ENCODE assay signal across 8 cellular contexts in genomic region chr3:27713066-27713400, GRCh38. TPM values are rescaled to one million over a fixed set of nuclear protein-coding genes. Genes with fewer than 3 reads are reported as not detected.
A peak's percentile ranks its signal among the peaks of the same experiment; 100 is the strongest.
DNase-seq lines count a peak whose midpoint lies in the region; ATAC-seq and TF ChIP-seq lines count a peak whose summit lies in the region.

No MANE protein-coding gene starts in this region.

- ATAC-seq in CD4-positive, alpha-beta T cell (ENCODE audit: poor library complexity), result no peak
- ATAC-seq in GM19455 (IDR thresholded peaks at IDR 0.05; ENCODE audit: unreplicated experiment), result no peak
- no peak for ATAC-seq in HG02884 (IDR thresholded peaks at IDR 0.05; ENCODE audit: unreplicated experiment)

- WGBS in SK-N-SH (ENCODE audit: low lambda C conversion rate), result 2% methylated on average over 17 of the region's 17 CpGs

- peaks cover 4% of the 10 kb centered on the region for H3K36me3 Mint-ChIP-seq in CD4-positive, alpha-beta T cell (ENCODE audit: low read depth)

- H3K4me1 ChIP-seq in SK-N-SH (ENCODE audit: control insufficient read depth in 1 of 2, insufficient read depth in 2 of 2, low read depth in 1 of 2, low read length in 1 of 2) (peaks cover 0 to 24% of the 10 kb centered on the region in 2 experiments; a peak in 2 of 4 replicates), osteoblast (ENCODE audit: insufficient read depth, low read length) (peaks cover 18% of the 10 kb centered on the region)

- no peaks in the 10 kb centered on the region for H3F3A ChIP-seq in SK-N-SH (replicated peaks; ENCODE audit: insufficient read depth)

- no peak for TF ChIP-seq RAD21 in SK-N-SH (IDR thresholded peaks at IDR 0.05; ENCODE audit: low read length)

- H3K4me3 ChIP-seq in SK-N-SH (ENCODE audit: low read depth in 2 of 2, low read length in 1 of 2) (peak overlapping the region; percentile 51 to 66), fibroblast of pulmonary artery (replicated peaks; ENCODE audit: low read depth, low read length) (peak overlapping the region; percentile 63), osteoblast (ENCODE audit: insufficient read depth, low read length) (peak overlapping the region; percentile 79)

- intact Hi-C loops in CD4-positive, alpha-beta T cell (cut with DNase I, micrococcal nuclease), result loop anchor here (2.0 to 5.0 kb wide), 2 partner anchors 16 to 529 kb away; partner anchors contain the start of gene CMC1 (in 1 of the 2)

- H3K9me2 ChIP-seq in SK-N-SH, result no peaks in the 10 kb centered on the region

- CTCF ChIA-PET in CD4-positive, alpha-beta T cell (lab: Charles Lee), result interaction anchor here (1.4 to 2.8 kb wide), 5 partner anchors 9 to 623 kb away, joined by 5 to 56 read pairs (median 17); partner anchors contain the start of gene EOMES
- CTCF ChIA-PET in SK-N-SH (lab: Yijun Ruan, JAX), result interaction anchor here (1.0 to 3.5 kb wide), 17 partner anchors 9 to 630 kb away, joined by 3 to 72 read pairs (median 12); partner anchors contain the start of gene EOMES

- H3K36me3 ChIP-seq in SK-N-SH (replicated peaks in 1 of 2; ENCODE audit: control insufficient read depth in 1 of 2, insufficient read depth in 2 of 2, low read length in 1 of 2) (no peaks in the 10 kb centered on the region), osteoblast (ENCODE audit: insufficient read depth, low read length) (no peaks in the 10 kb centered on the region)

- no peak for TF ChIP-seq CTCF in CD4-positive, alpha-beta T cell (IDR thresholded peaks at IDR 0.05)
- TF ChIP-seq CTCF in SK-N-SH (IDR thresholded peaks at IDR 0.05) (no peak), fibroblast of pulmonary artery (IDR thresholded peaks at IDR 0.05; ENCODE audit: low read length, missing control alignments) (no peak), osteoblast (IDR thresholded peaks at IDR 0.05; ENCODE audit: extremely low read depth, low read depth, low read length) (no peak)

- H3K79me2 ChIP-seq in SK-N-SH (ENCODE audit: insufficient read depth), result no peaks in the 10 kb centered on the region
- no peaks in the 10 kb centered on the region for H3K79me2 ChIP-seq in osteoblast (ENCODE audit: insufficient read depth, low read length)

- H3K27me3 Mint-ChIP-seq in CD4-positive, alpha-beta T cell, result peaks cover 86% of the 10 kb centered on the region

- H2AFZ ChIP-seq in SK-N-SH (ENCODE audit: low read depth) (peak overlapping the region; percentile 98; the same call in 1 of the 2 replicates), osteoblast (ENCODE audit: low read length) (peak overlapping the region; percentile 97)

- H4K20me1 ChIP-seq in SK-N-SH (ENCODE audit: insufficient read depth) (no peaks in the 10 kb centered on the region), osteoblast (ENCODE audit: insufficient read depth, low read length) (no peaks in the 10 kb centered on the region)

- peak overlapping the region; percentile 97 for H3K4me3 Mint-ChIP-seq in CD4-positive, alpha-beta T cell

- peaks cover 31% of the 10 kb centered on the region for H3K27me3 ChIP-seq in CD4-positive, alpha-beta T cell (ENCODE audit: control insufficient read depth, insufficient read depth, low read length)
- H3K27me3 ChIP-seq in SK-N-SH (ENCODE audit: insufficient read depth), result peaks cover 82% of the 10 kb centered on the region
- H3K27me3 ChIP-seq in osteoblast (ENCODE audit: insufficient read depth, low read length), result peaks cover 61% of the 10 kb centered on the region

- H3K4me2 ChIP-seq in SK-N-SH (peak overlapping the region; percentile 98), osteoblast (ENCODE audit: insufficient read depth, low read length) (peak overlapping the region; percentile 100)

- no peak for TF ChIP-seq EP300 in SK-N-SH (IDR thresholded peaks at IDR 0.05; ENCODE audit: borderline replicate concordance in 1 of 2, low read depth in 1 of 2, low read length in 1 of 2)

- no peak overlapping the region for H3K27ac ChIP-seq in CD4-positive, alpha-beta T cell (ENCODE audit: low read depth, low read length)
- H3K27ac ChIP-seq in SK-N-SH (ENCODE audit: low read depth in 2 of 2, low read length in 1 of 2) (no peak overlapping the region), osteoblast (ENCODE audit: low read depth, low read length) (no peak overlapping the region)

- DNase-seq in CD4-positive, alpha-beta T cell, result no peak
- no peak for DNase-seq in SK-N-SH
- DNase-seq in fibroblast of pulmonary artery (ENCODE audit: low read depth), result no peak
- DNase-seq in osteoblast (ENCODE audit: insufficient read length, low spot score, missing footprints), result peak; percentile 83
- DNase-seq in AG20443 (ENCODE audit: low spot score), result no peak
- DNase-seq in DMS 273 treated with DMSO at 0.1 percent for 48 hours (lab: John Stamatoyannopoulos, UW), result no peak

- POLR2A ChIA-PET in CD4-positive, alpha-beta T cell (lab: Charles Lee), result interaction anchor here (0.6 to 2.4 kb wide), 10 partner anchors 8 to 638 kb away, joined by 3 to 14 read pairs (median 6); partner anchors contain the start of genes AZI2, EOMES and ZCWPW2
- POLR2A ChIA-PET in SK-N-SH (lab: Yijun Ruan, JAX), result interaction anchor here (0.6 kb wide), 1 partner anchor 1006 kb away, joined by 3 read pairs; no protein-coding TSS in a partner anchor

- peak overlapping the region; percentile 3; the same call in 1 of the 2 replicates for H3K9ac ChIP-seq in SK-N-SH

- H3K9me3 Mint-ChIP-seq in CD4-positive, alpha-beta T cell, result no peaks in the 10 kb centered on the region

- no peaks in the 10 kb centered on the region for H3K9me3 ChIP-seq in CD4-positive, alpha-beta T cell (ENCODE audit: control insufficient read depth, low read length)
- H3K9me3 ChIP-seq in SK-N-SH (no peaks in the 10 kb centered on the region), osteoblast (ENCODE audit: low read depth, low read length) (no peaks in the 10 kb centered on the region)

- H3K4me1 Mint-ChIP-seq in CD4-positive, alpha-beta T cell (ENCODE audit: low read depth), result peaks cover 27% of the 10 kb centered on the region

- no peak overlapping the region for H3K27ac Mint-ChIP-seq in CD4-positive, alpha-beta T cell

TF ChIP-seq in SK-N-SH, 30 proteins besides CTCF, POLR2A, EP300 and RAD21:
- TF ChIP-seq YY1 (IDR thresholded peaks at IDR 0.05; ENCODE audit: low read depth) (0 out of 2 replicates have a peak, but pooled peaks have one; percentile 15), SIN3A (IDR thresholded peaks at IDR 0.05; ENCODE audit: borderline replicate concordance, low read depth, low read length) (no peak)

RNA-seq across cellular contexts. Expression of gene EOMES, which starts 9.1 kb away (rescaled TPM):
- total RNA-seq in CD4-positive, alpha-beta T cell, result under 1 TPM; 0.64 to 0.69 TPM
- not detected in 2 replicates for polyA plus RNA-seq in SK-N-SH (2012; rRNA removed)
- not detected in 2 replicates for polyA plus RNA-seq in SK-N-SH (2012; cell fraction: cytosol; rRNA removed)
- not detected in 2 replicates for polyA plus RNA-seq in SK-N-SH (2012; cell fraction: nucleus; rRNA removed)
- total RNA-seq in osteoblast, result under 0.01 TPM in 1 of 2 replicates, not detected in the other
